18 cellular contexts compared by ENCODE assay signal in genomic region chr11:17687946-17688670, GRCh38. TPM values are rescaled to one million over a fixed set of nuclear protein-coding genes. Genes with fewer than 3 reads are reported as not detected.
"Had no signal": no experiment of that assay in that cellular context is flagged by ENCODE, and none has a peak within 500 bp of the region (broad histone marks: within the 10 kb centered on the region; RNA-seq: fewer than 3 reads in every experiment).

No MANE protein-coding gene starts in this region.

- H3K9me3 Mint-ChIP-seq: activated CD8-positive, alpha-beta T cell treated with anti-CD3 and anti-CD28 coated beads for 36 hours; activated T-cell treated with anti-CD3 and anti-CD28 coated beads, Interleukin-2, amount 50 U/mL, for 4 hours; effector memory CD8-positive, alpha-beta T cell; memory B cell; natural killer cell treated with Interleukin-12 subunit alpha and Interleukin-12 subunit beta and Interleukin-15 and Interleukin-18, amount 100 ng/mL, for 72 hours; stimulated activated naive CD8-positive, alpha-beta T cell treated with anti-CD3 and anti-CD28 coated beads, Interleukin-15, Interleukin-2, amounts not matched to agents 100 ng/mL and 50 ng/mL, for 24 hours had no signal

- H3K4me3 ChIP-seq: gastroesophageal sphincter, heart right ventricle, left lung, thoracic aorta had no signal

- H3K27ac Mint-ChIP-seq: activated CD4-positive, alpha-beta T cell treated with anti-CD3 and anti-CD28 coated beads for 36 hours; activated CD8-positive, alpha-beta T cell treated with anti-CD3 and anti-CD28 coated beads for 36 hours; effector memory CD8-positive, alpha-beta T cell; memory B cell; natural killer cell treated with Interleukin-12 subunit alpha and Interleukin-12 subunit beta and Interleukin-15 and Interleukin-18, amount 100 ng/mL, for 72 hours; stimulated activated naive CD8-positive, alpha-beta T cell treated with anti-CD3 and anti-CD28 coated beads, Interleukin-15, Interleukin-2, amounts not matched to agents 100 ng/mL and 50 ng/mL, for 24 hours had no signal

- ATAC-seq: activated CD4-positive, alpha-beta T cell treated with anti-CD3 and anti-CD28 coated beads for 36 hours; activated CD8-positive, alpha-beta T cell treated with anti-CD3 and anti-CD28 coated beads for 36 hours; activated T-cell treated with anti-CD3 and anti-CD28 coated beads, Interleukin-2, amount 50 U/mL, for 4 hours; effector memory CD8-positive, alpha-beta T cell; gastroesophageal sphincter; heart right ventricle; left lung; natural killer cell treated with Interleukin-12 subunit alpha and Interleukin-12 subunit beta and Interleukin-15 and Interleukin-18, amount 100 ng/mL, for 72 hours had no signal

- H3K4me1 Mint-ChIP-seq: activated CD4-positive, alpha-beta T cell treated with anti-CD3 and anti-CD28 coated beads for 36 hours; memory B cell had no signal

- H3K36me3 Mint-ChIP-seq: memory B cell; natural killer cell treated with Interleukin-12 subunit alpha and Interleukin-12 subunit beta and Interleukin-15 and Interleukin-18, amount 100 ng/mL, for 72 hours had no signal

- H3K4me3 Mint-ChIP-seq: activated CD4-positive, alpha-beta T cell treated with anti-CD3 and anti-CD28 coated beads for 36 hours; activated CD8-positive, alpha-beta T cell treated with anti-CD3 and anti-CD28 coated beads for 36 hours; activated T-cell treated with anti-CD3 and anti-CD28 coated beads, Interleukin-2, amount 50 U/mL, for 4 hours; effector memory CD8-positive, alpha-beta T cell; memory B cell; natural killer cell treated with Interleukin-12 subunit alpha and Interleukin-12 subunit beta and Interleukin-15 and Interleukin-18, amount 100 ng/mL, for 72 hours; stimulated activated naive CD8-positive, alpha-beta T cell treated with anti-CD3 and anti-CD28 coated beads, Interleukin-15, Interleukin-2, amounts not matched to agents 100 ng/mL and 50 ng/mL, for 24 hours had no signal

- H3K36me3 ChIP-seq: gastroesophageal sphincter, heart right ventricle, left lung, thoracic aorta had no signal

- H3K9me3 ChIP-seq: gastroesophageal sphincter, heart right ventricle, left lung, thoracic aorta had no signal

- H3K4me1 ChIP-seq: gastroesophageal sphincter, heart right ventricle, left lung had no signal

- DNase-seq: activated CD4-positive, alpha-beta T cell treated with anti-CD3 and anti-CD28 coated beads for 36 hours; activated CD8-positive, alpha-beta T cell treated with anti-CD3 and anti-CD28 coated beads for 36 hours; activated effector memory CD4-positive, alpha-beta T cell treated with Interleukin-2 at 50 U/mL for 16 hours; activated naive CD4-positive, alpha-beta T cell treated with anti-CD3 and anti-CD28 coated beads, Interleukin-2, amount 50 U/mL, for 16 hours; activated T-cell treated with anti-CD3 and anti-CD28 coated beads, Interleukin-2, amount 50 U/mL, for 4 hours; dermis blood vessel endothelial cell; effector memory CD8-positive, alpha-beta T cell; heart right ventricle; left lung had no signal

RNA-seq across cellular contexts. Expression of gene MYOD1, which starts 31.3 kb away (rescaled TPM):
- total RNA-seq: activated CD4-positive, alpha-beta T cell treated with anti-CD3 and anti-CD28 coated beads for 36 hours; activated CD8-positive, alpha-beta T cell treated with anti-CD3 and anti-CD28 coated beads for 36 hours; activated T-cell treated with anti-CD3 and anti-CD28 coated beads, Interleukin-2, amount 50 U/mL, for 4 hours; astrocyte; bronchial epithelial cell; chondrocyte; dermis blood vessel endothelial cell; gastroesophageal sphincter; left lung; mucosa of gallbladder; natural killer cell treated with Interleukin-12 subunit alpha and Interleukin-12 subunit beta and Interleukin-15 and Interleukin-18, amount 100 ng/mL, for 72 hours; thoracic aorta had no signal

RNA-seq across cellular contexts. Expression of gene KCNC1, which starts 46.5 kb away (rescaled TPM):
- total RNA-seq: activated CD4-positive, alpha-beta T cell treated with anti-CD3 and anti-CD28 coated beads for 36 hours; activated CD8-positive, alpha-beta T cell treated with anti-CD3 and anti-CD28 coated beads for 36 hours; activated T-cell treated with anti-CD3 and anti-CD28 coated beads, Interleukin-2, amount 50 U/mL, for 4 hours; bronchial epithelial cell; dermis blood vessel endothelial cell; left lung; mucosa of gallbladder; natural killer cell treated with Interleukin-12 subunit alpha and Interleukin-12 subunit beta and Interleukin-15 and Interleukin-18, amount 100 ng/mL, for 72 hours; thoracic aorta had no signal
